Comparison of ENCODE assay signal across 20 cellular contexts in genomic region chr18:495017-495416, GRCh38. TPM values are rescaled to one million over a fixed set of nuclear protein-coding genes. Genes with fewer than 3 reads are reported as not detected.
DNase-seq lines count a peak whose midpoint lies in the region; ATAC-seq and TF ChIP-seq lines count a peak whose summit lies in the region.
"Had no signal": no experiment of that assay in that cellular context is flagged by ENCODE, and none has a peak within 500 bp of the region (broad histone marks: within the 10 kb centered on the region; RNA-seq: fewer than 3 reads in every experiment).

No MANE protein-coding gene starts in this region.

- H3K9ac ChIP-seq in mammary epithelial cell (ENCODE audit: insufficient read depth, low read length), result no peak overlapping the region

- H3K4me1 Mint-ChIP-seq in naive thymus-derived CD4-positive, alpha-beta T cell, result peaks cover 0 to 11% (median 4%) of the 10 kb centered on the region in 7 donors
- H3K4me1 Mint-ChIP-seq: immature natural killer cell had no signal

- no peak overlapping the region for H3K4me2 ChIP-seq in mammary epithelial cell (ENCODE audit: insufficient read depth, low read depth, low read length)

- no peaks in the 10 kb centered on the region for H3K9me3 Mint-ChIP-seq in naive thymus-derived CD4-positive, alpha-beta T cell
- H3K9me3 Mint-ChIP-seq: CD4-positive, alpha-beta T cell; immature natural killer cell had no signal

- TF ChIP-seq CTCF in fibroblast of mammary gland (conservative IDR thresholded peaks at IDR 0.05; ENCODE audit: control insufficient read depth, insufficient read depth, low read depth, low read length) (no peak), mammary epithelial cell (conservative IDR thresholded peaks at IDR 0.05 in 1 of 2, IDR thresholded peaks at IDR 0.05 in 1 of 2; ENCODE audit: extremely low read depth in 1 of 2, insufficient read depth in 1 of 2, low read depth in 1 of 2, low read length in 2 of 2) (no peak)

- no peaks in the 10 kb centered on the region for H3K36me3 Mint-ChIP-seq in naive thymus-derived CD4-positive, alpha-beta T cell
- H3K36me3 Mint-ChIP-seq: immature natural killer cell had no signal

- H3K27ac Mint-ChIP-seq in naive thymus-derived CD4-positive, alpha-beta T cell, result no peak overlapping the region
- H3K27ac Mint-ChIP-seq: CD4-positive, alpha-beta T cell; immature natural killer cell; T-helper 17 cell had no signal

- POLR2A ChIA-PET in naive thymus-derived CD4-positive, alpha-beta T cell (lab: Charles Lee), result no interaction called here

- H3K9me3 ChIP-seq in mammary epithelial cell (replicated peaks; ENCODE audit: insufficient read depth, low read length), result no peaks in the 10 kb centered on the region
- H3K9me3 ChIP-seq in naive thymus-derived CD4-positive, alpha-beta T cell (ENCODE audit: control insufficient read depth in 2 of 3, low read length in 3 of 3), result no peaks in the 10 kb centered on the region
- H3K9me3 ChIP-seq: HAP-1 had no signal

- peak; percentile 83 for DNase-seq in CD1c-positive myeloid dendritic cell (ENCODE audit: extremely low spot score)
- DNase-seq in fibroblast of mammary gland (ENCODE audit: low read depth), result peak; percentile 67
- no peak for DNase-seq in mammary epithelial cell
- DNase-seq in AG08395 (ENCODE audit: low spot score), result no peak
- no peak for DNase-seq in naive thymus-derived CD4-positive, alpha-beta T cell
- DNase-seq: amygdala; CD4-positive, alpha-beta T cell; central memory CD4-positive, alpha-beta T cell; DMS53; erythroblast; immature natural killer cell; NCI-H1436; NCI-H748 treated with DMSO at 0.1 percent for 48 hours; nucleus accumbens; substantia nigra; T-helper 17 cell had no signal

- WGBS in mammary epithelial cell (ENCODE audit: low coverage, missing lambda C conversion rate), result 27% methylated on average over 1 of the region's 1 CpG

- ATAC-seq in GM21529 (IDR thresholded peaks at IDR 0.05; ENCODE audit: unreplicated experiment) (peak; percentile 71), HG03469 (IDR thresholded peaks at IDR 0.05; ENCODE audit: unreplicated experiment) (peak; percentile 68), HG03139 (IDR thresholded peaks at IDR 0.05; ENCODE audit: unreplicated experiment) (no peak)
- ATAC-seq in naive thymus-derived CD4-positive, alpha-beta T cell, result no peak
- ATAC-seq: T-helper 17 cell had no signal

- H2AFZ ChIP-seq in mammary epithelial cell (ENCODE audit: low read depth, low read length), result no peak overlapping the region

- H3K27me3 Mint-ChIP-seq in naive thymus-derived CD4-positive, alpha-beta T cell, result peaks cover 20 to 34% (median 29%) of the 10 kb centered on the region in 5 donors

- H3K4me1 ChIP-seq in mammary epithelial cell (ENCODE audit: insufficient read depth, low read length), result no peaks in the 10 kb centered on the region
- H3K4me1 ChIP-seq in naive thymus-derived CD4-positive, alpha-beta T cell (ENCODE audit: control insufficient read depth in 2 of 2, insufficient read depth in 2 of 2, low read length in 2 of 2), result no peaks in the 10 kb centered on the region
- H3K4me1 ChIP-seq: HAP-1 had no signal

- no peaks in the 10 kb centered on the region for H3K36me3 ChIP-seq in mammary epithelial cell (ENCODE audit: insufficient read depth, low read length)
- H3K36me3 ChIP-seq in naive thymus-derived CD4-positive, alpha-beta T cell (ENCODE audit: control insufficient read depth in 2 of 3, insufficient read depth in 3 of 3, low read length in 3 of 3), result no peaks in the 10 kb centered on the region
- H3K36me3 ChIP-seq: HAP-1 had no signal

- no TSS peak for BruUV-seq in mammary epithelial cell (replicated peaks; lab: Mats Ljungman, UMichigan)

- intact Hi-C loops in mammary epithelial cell (cut with micrococcal nuclease), result loop anchor here (5.0 kb wide), 1 partner anchor 122 kb away; no protein-coding TSS in a partner anchor
- intact Hi-C loops in naive thymus-derived CD4-positive, alpha-beta T cell (cut with micrococcal nuclease), result loop anchor here in 1 of 2 donors (5.0 kb wide), 1 partner anchor 122 kb away; no protein-coding TSS in a partner anchor

- no peak overlapping the region for H3K27ac ChIP-seq in mammary epithelial cell (ENCODE audit: insufficient read depth, low read depth, low read length)
- H3K27ac ChIP-seq in naive thymus-derived CD4-positive, alpha-beta T cell (ENCODE audit: low read depth, low read length), result no peak overlapping the region

- H3K4me3 ChIP-seq in fibroblast of mammary gland (ENCODE audit: control insufficient read depth, low read depth, low read length) (no peak overlapping the region), mammary epithelial cell (replicated peaks in 1 of 3; ENCODE audit: insufficient read depth in 1 of 3, low read depth in 2 of 3, low read length in 3 of 3) (no peak overlapping the region)
- no peak overlapping the region for H3K4me3 ChIP-seq in naive thymus-derived CD4-positive, alpha-beta T cell (ENCODE audit: low read length)
- H3K4me3 ChIP-seq: HAP-1 had no signal

- no peaks in the 10 kb centered on the region for H4K20me1 ChIP-seq in mammary epithelial cell (ENCODE audit: insufficient read depth, low read length)

- in situ Hi-C loops in mammary epithelial cell (cut with MboI; ENCODE audit: low sequenced_read_pairs in 2 of 2), result no loop called here

- H3K79me2 ChIP-seq in mammary epithelial cell (ENCODE audit: insufficient read depth, low read length), result no peaks in the 10 kb centered on the region

- peaks cover 12% of the 10 kb centered on the region for H3K27me3 ChIP-seq in mammary epithelial cell (ENCODE audit: insufficient read depth, low read length)
- peaks cover 0 to 3% of the 10 kb centered on the region in 2 donors for H3K27me3 ChIP-seq in naive thymus-derived CD4-positive, alpha-beta T cell (ENCODE audit: control insufficient read depth in 2 of 2, insufficient read depth in 2 of 2, low read length in 2 of 2)

- H3K4me3 Mint-ChIP-seq in naive thymus-derived CD4-positive, alpha-beta T cell, result no peak overlapping the region
- H3K4me3 Mint-ChIP-seq: CD4-positive, alpha-beta T cell; immature natural killer cell; T-helper 17 cell had no signal

- CTCF ChIA-PET in mammary epithelial cell (lab: Charles Lee; ENCODE audit: low non-redundant PET), result no interaction called here
- CTCF ChIA-PET in naive thymus-derived CD4-positive, alpha-beta T cell (lab: Charles Lee), result no interaction called here

- dilution Hi-C loops in mammary epithelial cell (cut with HindIII; ENCODE audit: low sequenced_read_pairs), result no loop called here

RNA-seq across cellular contexts. Expression of gene COLEC12, which starts 5.5 kb away (rescaled TPM):
- under 1 TPM in 1 of 2 donors, not detected in 1; 0.50 TPM for total RNA-seq in mammary epithelial cell
- polyA plus RNA-seq in mammary epithelial cell, result not detected
- not detected for polyA minus RNA-seq in mammary epithelial cell
- under 1 TPM in 3 of 5 experiments, not detected in 2; 0.12 to 0.35 (median 0.19) TPM for total RNA-seq in naive thymus-derived CD4-positive, alpha-beta T cell
- not detected for polyA plus RNA-seq in naive thymus-derived CD4-positive, alpha-beta T cell
- total RNA-seq: CD4-positive, alpha-beta T cell; T-helper 17 cell had no signal
- polyA plus RNA-seq: immature natural killer cell had no signal

Comparison
In these comparisons a context has a peak if more than half of its experiments do, and no peak if none do; other contexts are left out.
1. DNase-seq: peak in CD1c-positive myeloid dendritic cell (single experiment) and fibroblast of mammary gland (single experiment); none in mammary epithelial cell (single experiment), AG08395 (single experiment) and naive thymus-derived CD4-positive, alpha-beta T cell (0 of 9).
2. ATAC-seq: peak in GM21529 (single experiment) and HG03469 (single experiment); none in HG03139 (single experiment) and naive thymus-derived CD4-positive, alpha-beta T cell (single experiment).